In the genomic region with DNA sequence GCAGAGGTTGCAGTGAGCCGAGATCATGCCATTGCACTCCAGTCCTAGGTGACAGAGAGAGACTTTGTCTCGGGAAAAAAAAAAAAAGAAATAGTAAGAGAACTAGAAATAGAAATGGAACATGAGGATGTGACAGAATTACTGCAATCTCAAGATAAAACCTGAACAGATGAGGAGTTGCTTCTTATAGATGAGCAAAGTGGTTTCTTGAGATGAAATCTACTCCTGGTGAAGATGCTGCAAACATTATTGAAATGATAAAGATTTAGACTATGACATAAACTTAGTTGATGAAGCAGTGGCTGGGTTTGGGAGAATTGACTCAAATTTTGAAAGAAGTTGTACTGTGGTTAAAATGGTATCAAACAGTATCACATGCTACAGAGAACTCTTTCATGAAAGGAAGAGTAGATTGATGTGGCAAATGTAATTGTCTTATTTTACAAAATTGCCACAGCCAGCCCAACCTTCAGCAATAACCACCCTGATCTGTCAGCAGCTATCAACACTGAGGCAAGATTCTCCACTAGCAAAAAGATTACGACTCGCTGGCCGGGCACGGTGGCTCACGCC, we compare ENCODE assay signal across 23 cellular contexts. TPM values are rescaled to one million over a fixed set of nuclear protein-coding genes. Genes with fewer than 3 reads are reported as not detected.
DNase-seq lines count a peak whose midpoint lies in the region; ATAC-seq and TF ChIP-seq lines count a peak whose summit lies in the region.
"Had no signal": no experiment of that assay in that cellular context is flagged by ENCODE, and none has a peak within 500 bp of the region (broad histone marks: within the 10 kb centered on the region; RNA-seq: fewer than 3 reads in every experiment).

No MANE protein-coding gene starts in this region.

- H3K9me3 Mint-ChIP-seq in activated CD4-positive, alpha-beta T cell treated with anti-CD3 and anti-CD28 coated beads for 36 hours (ENCODE audit: low read depth), result no peaks in the 10 kb centered on the region
- no peaks in the 10 kb centered on the region for H3K9me3 Mint-ChIP-seq in stimulated activated naive CD8-positive, alpha-beta T cell treated with anti-CD3 and anti-CD28 coated beads, Interleukin-15, Interleukin-2, amounts not matched to agents 100 ng/mL and 50 ng/mL, for 24 hours
- H3K9me3 Mint-ChIP-seq in activated T-helper 2 cell treated with anti-CD3 and anti-CD28 coated beads, Interferon-gamma antibody, Interleukin-2, Interleukin-4, amounts not matched to agents 10 μg/mL and 5 μg/mL and 100 μg/mL, durations not matched to agents 14 hours and 24 hours and 36 hours, result no peaks in the 10 kb centered on the region
- no peaks in the 10 kb centered on the region for H3K9me3 Mint-ChIP-seq in natural killer cell
- H3K9me3 Mint-ChIP-seq: CD4-positive, CD25-positive, alpha-beta regulatory T cell had no signal

- no peak for DNase-seq in activated CD4-positive, alpha-beta T cell treated with anti-CD3 and anti-CD28 coated beads for 36 hours
- DNase-seq in activated CD4-positive, alpha-beta T cell treated with anti-CD3 and anti-CD28 coated beads, Interleukin-2, amount 50 U/mL, for 4 hours, result no peak
- DNase-seq in stimulated activated naive CD8-positive, alpha-beta T cell treated with anti-CD3 and anti-CD28 coated beads, Interleukin-15, Interleukin-2, amounts not matched to agents 100 U/mL and 50 U/mL, for 24 hours, result no peak
- DNase-seq in activated T-helper 2 cell treated with anti-CD3 and anti-CD28 coated beads, Interferon-gamma antibody, Interleukin-2, Interleukin-4, amounts not matched to agents 10 μg/mL and 5 μg/mL and 100 μg/mL, durations not matched to agents 14 hours and 24 hours and 36 hours (ENCODE audit: low spot score), result no peak
- DNase-seq in natural killer cell, result no peak
- DNase-seq: 8988T; CD4-positive, CD25-positive, alpha-beta regulatory T cell; COR-L47; DMS 273 treated with DMSO at 0.1 percent for 48 hours; GOT3; KG1; MV-4-11; NCI-H187; NCI-H2107; NCI-H510A; NCI-H748 treated with DMSO at 0.1 percent for 48 hours; NK-92 treated with Interleukin-12 subunit alpha and Interleukin-12 subunit beta, amount 100 ng/mL, for 24 hours; Peyer's patch had no signal

- intact Hi-C loops in activated CD4-positive, alpha-beta T cell treated with anti-CD3 and anti-CD28 coated beads for 36 hours (cut with DNase I, micrococcal nuclease), result loop anchor here in 1 of 2 experiments (5.0 kb wide), 1 partner anchor 308 kb away; the partner anchor contains the start of gene INPPL1
- intact Hi-C loops in activated T-helper 2 cell treated with anti-CD3 and anti-CD28 coated beads, Interferon-gamma antibody, Interleukin-2, Interleukin-4, amounts not matched to agents 10 μg/mL and 5 μg/mL and 100 μg/mL, durations not matched to agents 14 hours and 24 hours and 36 hours (cut with micrococcal nuclease), result loop anchor here (1.0 kb wide), 1 partner anchor 14 kb away; the partner anchor contains the start of gene XNDC1N
- intact Hi-C loops in natural killer cell (cut with micrococcal nuclease), result no loop called here

- no peak overlapping the region for H3K4me3 Mint-ChIP-seq in activated CD4-positive, alpha-beta T cell treated with anti-CD3 and anti-CD28 coated beads for 36 hours
- H3K4me3 Mint-ChIP-seq in stimulated activated naive CD8-positive, alpha-beta T cell treated with anti-CD3 and anti-CD28 coated beads, Interleukin-15, Interleukin-2, amounts not matched to agents 100 ng/mL and 50 ng/mL, for 24 hours, result no peak overlapping the region
- H3K4me3 Mint-ChIP-seq in activated T-helper 2 cell treated with anti-CD3 and anti-CD28 coated beads, Interferon-gamma antibody, Interleukin-2, Interleukin-4, amounts not matched to agents 10 μg/mL and 5 μg/mL and 100 μg/mL, durations not matched to agents 14 hours and 24 hours and 36 hours (ENCODE audit: low read depth), result peak overlapping the region; percentile 22
- no peak overlapping the region for H3K4me3 Mint-ChIP-seq in natural killer cell
- H3K4me3 Mint-ChIP-seq: B cell; CD4-positive, CD25-positive, alpha-beta regulatory T cell had no signal

- POLR2A ChIA-PET in activated CD4-positive, alpha-beta T cell treated with anti-CD3 and anti-CD28 coated beads for 36 hours (lab: Charles Lee), result interaction anchor here (0.7 to 0.8 kb wide), 2 partner anchors 10 to 13 kb away, joined by 3 to 5 read pairs; no protein-coding TSS in a partner anchor

- peak overlapping the region; percentile 32 for H3K27ac Mint-ChIP-seq in activated CD4-positive, alpha-beta T cell treated with anti-CD3 and anti-CD28 coated beads for 36 hours
- H3K27ac Mint-ChIP-seq in stimulated activated naive CD8-positive, alpha-beta T cell treated with anti-CD3 and anti-CD28 coated beads, Interleukin-15, Interleukin-2, amounts not matched to agents 100 ng/mL and 50 ng/mL, for 24 hours, result peak overlapping the region; percentile 13
- H3K27ac Mint-ChIP-seq in activated T-helper 2 cell treated with anti-CD3 and anti-CD28 coated beads, Interferon-gamma antibody, Interleukin-2, Interleukin-4, amounts not matched to agents 10 μg/mL and 5 μg/mL and 100 μg/mL, durations not matched to agents 14 hours and 24 hours and 36 hours, result peak overlapping the region; percentile 74
- H3K27ac Mint-ChIP-seq in natural killer cell, result no peak overlapping the region
- H3K27ac Mint-ChIP-seq: B cell had no signal

- CTCF ChIA-PET in activated CD4-positive, alpha-beta T cell treated with anti-CD3 and anti-CD28 coated beads for 36 hours (lab: Charles Lee), result no interaction called here

- peaks cover 61% of the 10 kb centered on the region for H3K36me3 Mint-ChIP-seq in activated CD4-positive, alpha-beta T cell treated with anti-CD3 and anti-CD28 coated beads for 36 hours (ENCODE audit: low read depth)
- peaks cover 62% of the 10 kb centered on the region for H3K36me3 Mint-ChIP-seq in stimulated activated naive CD8-positive, alpha-beta T cell treated with anti-CD3 and anti-CD28 coated beads, Interleukin-15, Interleukin-2, amounts not matched to agents 100 ng/mL and 50 ng/mL, for 24 hours (ENCODE audit: low read depth)
- H3K36me3 Mint-ChIP-seq in activated T-helper 2 cell treated with anti-CD3 and anti-CD28 coated beads, Interferon-gamma antibody, Interleukin-2, Interleukin-4, amounts not matched to agents 10 μg/mL and 5 μg/mL and 100 μg/mL, durations not matched to agents 14 hours and 24 hours and 36 hours (ENCODE audit: low read depth), result peaks cover 71% of the 10 kb centered on the region
- H3K36me3 Mint-ChIP-seq in natural killer cell, result peaks cover 22% of the 10 kb centered on the region

- peaks cover 18% of the 10 kb centered on the region for H3K4me1 Mint-ChIP-seq in activated CD4-positive, alpha-beta T cell treated with anti-CD3 and anti-CD28 coated beads for 36 hours
- H3K4me1 Mint-ChIP-seq in stimulated activated naive CD8-positive, alpha-beta T cell treated with anti-CD3 and anti-CD28 coated beads, Interleukin-15, Interleukin-2, amounts not matched to agents 100 ng/mL and 50 ng/mL, for 24 hours (ENCODE audit: low read depth), result peaks cover 14% of the 10 kb centered on the region
- H3K4me1 Mint-ChIP-seq in activated T-helper 2 cell treated with anti-CD3 and anti-CD28 coated beads, Interferon-gamma antibody, Interleukin-2, Interleukin-4, amounts not matched to agents 10 μg/mL and 5 μg/mL and 100 μg/mL, durations not matched to agents 14 hours and 24 hours and 36 hours (ENCODE audit: low read depth), result peaks cover 37% of the 10 kb centered on the region
- no peaks in the 10 kb centered on the region for H3K4me1 Mint-ChIP-seq in natural killer cell

- no peaks in the 10 kb centered on the region for H3K27me3 Mint-ChIP-seq in activated CD4-positive, alpha-beta T cell treated with anti-CD3 and anti-CD28 coated beads for 36 hours
- no peaks in the 10 kb centered on the region for H3K27me3 Mint-ChIP-seq in stimulated activated naive CD8-positive, alpha-beta T cell treated with anti-CD3 and anti-CD28 coated beads, Interleukin-15, Interleukin-2, amounts not matched to agents 100 ng/mL and 50 ng/mL, for 24 hours
- H3K27me3 Mint-ChIP-seq in activated T-helper 2 cell treated with anti-CD3 and anti-CD28 coated beads, Interferon-gamma antibody, Interleukin-2, Interleukin-4, amounts not matched to agents 10 μg/mL and 5 μg/mL and 100 μg/mL, durations not matched to agents 14 hours and 24 hours and 36 hours (ENCODE audit: low read depth), result no peaks in the 10 kb centered on the region
- no peaks in the 10 kb centered on the region for H3K27me3 Mint-ChIP-seq in natural killer cell (ENCODE audit: low read depth in 2 of 2)
- H3K27me3 Mint-ChIP-seq: B cell; CD4-positive, CD25-positive, alpha-beta regulatory T cell had no signal

- TF ChIP-seq CTCF in natural killer cell (IDR thresholded peaks at IDR 0.05), result no peak

- ATAC-seq in activated CD4-positive, alpha-beta T cell treated with anti-CD3 and anti-CD28 coated beads for 36 hours, result peak; percentile 84
- ATAC-seq in stimulated activated naive CD8-positive, alpha-beta T cell treated with anti-CD3 and anti-CD28 coated beads, Interleukin-15, Interleukin-2, amounts not matched to agents 100 U/mL and 50 U/mL, for 24 hours, result no peak
- ATAC-seq in GM21786 (IDR thresholded peaks at IDR 0.05; ENCODE audit: unreplicated experiment) (no peak), HG02623 (IDR thresholded peaks at IDR 0.05; ENCODE audit: unreplicated experiment) (no peak), natural killer cell (no peak)
- ATAC-seq: HepG2 had no signal

RNA-seq across cellular contexts. Expression of gene XNDC1N, which starts 13.7 kb away (rescaled TPM):
- 10 to 100 TPM; 11.3 to 19.0 TPM for total RNA-seq in activated CD4-positive, alpha-beta T cell treated with anti-CD3 and anti-CD28 coated beads for 36 hours
- 14.7 and 15.1 TPM in 2 replicates for total RNA-seq in activated T-helper 2 cell treated with anti-CD3 and anti-CD28 coated beads, Interferon-gamma antibody, Interleukin-2, Interleukin-4, amounts not matched to agents 10 μg/mL and 5 μg/mL and 100 μg/mL, durations not matched to agents 14 hours and 24 hours and 36 hours
- total RNA-seq in natural killer cell, result 10 to 100 TPM in 2 of 3 donors, 1 to 10 TPM in 1; 9.6 to 16.1 (median 14.1) TPM

RNA-seq across cellular contexts. Expression of gene RNF121, which starts 14.1 kb away (rescaled TPM):
- 10 to 100 TPM; 28.7 to 29.5 TPM for total RNA-seq in activated CD4-positive, alpha-beta T cell treated with anti-CD3 and anti-CD28 coated beads for 36 hours
- 49.1 and 51.3 TPM in 2 replicates for total RNA-seq in activated T-helper 2 cell treated with anti-CD3 and anti-CD28 coated beads, Interferon-gamma antibody, Interleukin-2, Interleukin-4, amounts not matched to agents 10 μg/mL and 5 μg/mL and 100 μg/mL, durations not matched to agents 14 hours and 24 hours and 36 hours
- total RNA-seq in natural killer cell, result 10 to 100 TPM; 22.7 to 28.2 (median 22.9) TPM

RNA-seq across cellular contexts. Expression of gene DEFB131B, which starts 36.5 kb away (rescaled TPM):
- total RNA-seq in activated CD4-positive, alpha-beta T cell treated with anti-CD3 and anti-CD28 coated beads for 36 hours, result not detected
- total RNA-seq in activated T-helper 2 cell treated with anti-CD3 and anti-CD28 coated beads, Interferon-gamma antibody, Interleukin-2, Interleukin-4, amounts not matched to agents 10 μg/mL and 5 μg/mL and 100 μg/mL, durations not matched to agents 14 hours and 24 hours and 36 hours, result not detected in 2 replicates
- not detected for total RNA-seq in natural killer cell
- total RNA-seq: B cell; CD4-positive, CD25-positive, alpha-beta regulatory T cell; HepG2; Peyer's patch had no signal

Comparison
In these comparisons a context has a peak if more than half of its experiments do, and no peak if none do; other contexts are left out.
1. H3K27ac Mint-ChIP-seq: peak in activated CD4-positive, alpha-beta T cell treated with anti-CD3 and anti-CD28 coated beads for 36 hours (single experiment), stimulated activated naive CD8-positive, alpha-beta T cell treated with anti-CD3 and anti-CD28 coated beads, Interleukin-15, Interleukin-2, amounts not matched to agents 100 ng/mL and 50 ng/mL, for 24 hours (single experiment) and activated T-helper 2 cell treated with anti-CD3 and anti-CD28 coated beads, Interferon-gamma antibody, Interleukin-2, Interleukin-4, amounts not matched to agents 10 μg/mL and 5 μg/mL and 100 μg/mL, durations not matched to agents 14 hours and 24 hours and 36 hours (single experiment); none in natural killer cell (0 of 2).